ENCODE assay signal across 1 cellular context in the genomic region with DNA sequence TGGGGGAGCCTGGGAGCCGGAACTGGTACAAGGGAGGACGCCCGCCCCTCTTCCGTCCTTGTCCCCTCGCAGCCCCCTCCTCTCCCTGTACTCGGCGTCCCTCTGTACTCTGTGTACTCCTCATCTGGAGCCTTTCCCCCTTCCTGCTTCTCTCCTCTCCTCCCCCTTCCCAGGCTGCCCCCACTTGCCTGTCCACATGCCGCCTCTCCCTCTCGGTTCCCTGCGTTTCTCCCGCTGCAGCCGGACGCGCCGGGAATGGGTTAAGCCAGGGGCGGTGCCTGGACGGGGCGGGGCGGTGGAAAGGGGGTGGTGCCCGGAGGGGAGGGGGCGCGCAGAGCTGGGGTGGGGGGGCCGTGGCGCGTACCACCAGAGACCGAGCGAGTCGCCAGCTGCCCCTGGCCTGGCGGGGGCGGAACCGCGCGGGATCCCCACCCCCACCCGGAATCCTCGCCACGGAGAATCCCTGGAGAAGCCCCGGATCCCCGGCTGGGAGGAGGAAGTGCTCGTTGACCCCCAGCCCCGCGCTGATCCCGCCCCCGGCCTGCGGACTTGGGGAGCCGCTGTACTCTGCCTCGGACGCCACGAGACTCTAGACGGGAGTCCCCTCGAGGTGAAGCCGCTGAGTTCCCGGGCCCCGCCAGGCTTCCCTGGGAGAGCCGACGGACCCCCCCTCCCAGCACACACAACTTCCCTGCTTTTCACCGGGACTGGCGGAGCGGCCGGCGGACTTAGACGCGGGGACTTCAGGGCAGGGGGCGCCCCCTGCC.
TF ChIP-seq lines count a peak whose summit lies in the region.

No MANE protein-coding gene starts in this region.

TF ChIP-seq in HepG2, 621 proteins besides CTCF, POLR2A, EP300 and RAD21 (continued from another document and continues in another):
- TF ChIP-seq, protein P1, sequence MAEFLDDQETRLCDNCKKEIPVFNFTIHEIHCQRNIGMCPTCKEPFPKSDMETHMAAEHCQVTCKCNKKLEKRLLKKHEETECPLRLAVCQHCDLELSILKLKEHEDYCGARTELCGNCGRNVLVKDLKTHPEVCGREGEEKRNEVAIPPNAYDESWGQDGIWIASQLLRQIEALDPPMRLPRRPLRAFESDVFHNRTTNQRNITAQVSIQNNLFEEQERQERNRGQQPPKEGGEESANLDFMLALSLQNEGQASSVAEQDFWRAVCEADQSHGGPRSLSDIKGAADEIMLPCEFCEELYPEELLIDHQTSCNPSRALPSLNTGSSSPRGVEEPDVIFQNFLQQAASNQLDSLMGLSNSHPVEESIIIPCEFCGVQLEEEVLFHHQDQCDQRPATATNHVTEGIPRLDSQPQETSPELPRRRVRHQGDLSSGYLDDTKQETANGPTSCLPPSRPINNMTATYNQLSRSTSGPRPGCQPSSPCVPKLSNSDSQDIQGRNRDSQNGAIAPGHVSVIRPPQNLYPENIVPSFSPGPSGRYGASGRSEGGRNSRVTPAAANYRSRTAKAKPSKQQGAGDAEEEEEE (CRISPR knock-in tag; IDR thresholded peaks at IDR 0.05; ENCODE audit: borderline replicate concordance): 0 out of 2 replicates have a peak, but pooled peaks have one; percentile 62
- TF ChIP-seq ZNF83 (CRISPR knock-in tag; IDR thresholded peaks at IDR 0.05; ENCODE audit: borderline replicate concordance): no peak
- no peak for TF ChIP-seq SP140L (CRISPR knock-in tag; IDR thresholded peaks at IDR 0.05; ENCODE audit: borderline replicate concordance)
- TF ChIP-seq ZNF264 (CRISPR knock-in tag; IDR thresholded peaks at IDR 0.05): no peak
- TF ChIP-seq KLF13 (CRISPR knock-in tag; IDR thresholded peaks at IDR 0.05): no peak
- no peak for TF ChIP-seq ELF3 (CRISPR knock-in tag; IDR thresholded peaks at IDR 0.05)
- peak; percentile 41 for TF ChIP-seq HNRNPLL (IDR thresholded peaks at IDR 0.05; ENCODE audit: low read depth, low read length, poor library complexity, severe bottlenecking)
- TF ChIP-seq TBP (CRISPR knock-in tag; IDR thresholded peaks at IDR 0.05): no peak
- no peak for TF ChIP-seq ZNF260 (CRISPR knock-in tag; IDR thresholded peaks at IDR 0.05; ENCODE audit: borderline replicate concordance, low read depth)
- TF ChIP-seq SPEN (CRISPR knock-in tag; IDR thresholded peaks at IDR 0.05; ENCODE audit: low read depth): peak; percentile 63; the same call in 1 of the 2 replicates
- TF ChIP-seq HOXA9 (CRISPR knock-in tag; IDR thresholded peaks at IDR 0.05; ENCODE audit: borderline replicate concordance): 0 out of 2 replicates have a peak, but pooled peaks have one; percentile 12
- TF ChIP-seq ZNF709 (CRISPR knock-in tag; IDR thresholded peaks at IDR 0.05): 0 out of 2 replicates have a peak, but pooled peaks have one; percentile 11
- TF ChIP-seq, protein P2, sequence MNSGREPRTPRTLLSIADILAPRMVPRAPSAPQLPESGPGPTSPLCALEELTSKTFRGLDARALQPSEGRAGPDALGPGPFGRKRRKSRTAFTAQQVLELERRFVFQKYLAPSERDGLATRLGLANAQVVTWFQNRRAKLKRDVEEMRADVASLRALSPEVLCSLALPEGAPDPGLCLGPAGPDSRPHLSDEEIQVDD (CRISPR knock-in tag; IDR thresholded peaks at IDR 0.05; ENCODE audit: borderline replicate concordance): no peak
- no peak for TF ChIP-seq MTA3 (CRISPR knock-in tag; IDR thresholded peaks at IDR 0.05)
- TF ChIP-seq KAT2B (IDR thresholded peaks at IDR 0.05; ENCODE audit: borderline replicate concordance, low read depth, low read length): no peak
- TF ChIP-seq, protein P3, sequence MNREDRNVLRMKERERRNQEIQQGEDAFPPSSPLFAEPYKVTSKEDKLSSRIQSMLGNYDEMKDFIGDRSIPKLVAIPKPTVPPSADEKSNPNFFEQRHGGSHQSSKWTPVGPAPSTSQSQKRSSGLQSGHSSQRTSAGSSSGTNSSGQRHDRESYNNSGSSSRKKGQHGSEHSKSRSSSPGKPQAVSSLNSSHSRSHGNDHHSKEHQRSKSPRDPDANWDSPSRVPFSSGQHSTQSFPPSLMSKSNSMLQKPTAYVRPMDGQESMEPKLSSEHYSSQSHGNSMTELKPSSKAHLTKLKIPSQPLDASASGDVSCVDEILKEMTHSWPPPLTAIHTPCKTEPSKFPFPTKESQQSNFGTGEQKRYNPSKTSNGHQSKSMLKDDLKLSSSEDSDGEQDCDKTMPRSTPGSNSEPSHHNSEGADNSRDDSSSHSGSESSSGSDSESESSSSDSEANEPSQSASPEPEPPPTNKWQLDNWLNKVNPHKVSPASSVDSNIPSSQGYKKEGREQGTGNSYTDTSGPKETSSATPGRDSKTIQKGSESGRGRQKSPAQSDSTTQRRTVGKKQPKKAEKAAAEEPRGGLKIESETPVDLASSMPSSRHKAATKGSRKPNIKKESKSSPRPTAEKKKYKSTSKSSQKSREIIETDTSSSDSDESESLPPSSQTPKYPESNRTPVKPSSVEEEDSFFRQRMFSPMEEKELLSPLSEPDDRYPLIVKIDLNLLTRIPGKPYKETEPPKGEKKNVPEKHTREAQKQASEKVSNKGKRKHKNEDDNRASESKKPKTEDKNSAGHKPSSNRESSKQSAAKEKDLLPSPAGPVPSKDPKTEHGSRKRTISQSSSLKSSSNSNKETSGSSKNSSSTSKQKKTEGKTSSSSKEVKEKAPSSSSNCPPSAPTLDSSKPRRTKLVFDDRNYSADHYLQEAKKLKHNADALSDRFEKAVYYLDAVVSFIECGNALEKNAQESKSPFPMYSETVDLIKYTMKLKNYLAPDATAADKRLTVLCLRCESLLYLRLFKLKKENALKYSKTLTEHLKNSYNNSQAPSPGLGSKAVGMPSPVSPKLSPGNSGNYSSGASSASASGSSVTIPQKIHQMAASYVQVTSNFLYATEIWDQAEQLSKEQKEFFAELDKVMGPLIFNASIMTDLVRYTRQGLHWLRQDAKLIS (CRISPR knock-in tag; IDR thresholded peaks at IDR 0.05): no peak
- no peak for TF ChIP-seq ATM (IDR thresholded peaks at IDR 0.05; ENCODE audit: borderline replicate concordance)
- TF ChIP-seq PCBP1 (IDR thresholded peaks at IDR 0.05; ENCODE audit: borderline replicate concordance, low read depth, low read length): peak; percentile 82; the same call in 1 of the 2 replicates
- no peak for TF ChIP-seq THYN1 (CRISPR knock-in tag; IDR thresholded peaks at IDR 0.05; ENCODE audit: borderline replicate concordance, low read depth)
- TF ChIP-seq, protein P4, sequence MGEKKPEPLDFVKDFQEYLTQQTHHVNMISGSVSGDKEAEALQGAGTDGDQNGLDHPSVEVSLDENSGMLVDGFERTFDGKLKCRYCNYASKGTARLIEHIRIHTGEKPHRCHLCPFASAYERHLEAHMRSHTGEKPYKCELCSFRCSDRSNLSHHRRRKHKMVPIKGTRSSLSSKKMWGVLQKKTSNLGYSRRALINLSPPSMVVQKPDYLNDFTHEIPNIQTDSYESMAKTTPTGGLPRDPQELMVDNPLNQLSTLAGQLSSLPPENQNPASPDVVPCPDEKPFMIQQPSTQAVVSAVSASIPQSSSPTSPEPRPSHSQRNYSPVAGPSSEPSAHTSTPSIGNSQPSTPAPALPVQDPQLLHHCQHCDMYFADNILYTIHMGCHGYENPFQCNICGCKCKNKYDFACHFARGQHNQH (CRISPR knock-in tag; IDR thresholded peaks at IDR 0.05): no peak; the same call in 1 of the 2 replicates
- peak; percentile 14; the same call in 1 of the 2 replicates for TF ChIP-seq ZSCAN25 (CRISPR knock-in tag; IDR thresholded peaks at IDR 0.05)
- no peak for TF ChIP-seq SRSF9 (IDR thresholded peaks at IDR 0.05; ENCODE audit: borderline replicate concordance, insufficient read depth, low read depth, low read length, poor library complexity, severe bottlenecking)
- TF ChIP-seq, protein P5, sequence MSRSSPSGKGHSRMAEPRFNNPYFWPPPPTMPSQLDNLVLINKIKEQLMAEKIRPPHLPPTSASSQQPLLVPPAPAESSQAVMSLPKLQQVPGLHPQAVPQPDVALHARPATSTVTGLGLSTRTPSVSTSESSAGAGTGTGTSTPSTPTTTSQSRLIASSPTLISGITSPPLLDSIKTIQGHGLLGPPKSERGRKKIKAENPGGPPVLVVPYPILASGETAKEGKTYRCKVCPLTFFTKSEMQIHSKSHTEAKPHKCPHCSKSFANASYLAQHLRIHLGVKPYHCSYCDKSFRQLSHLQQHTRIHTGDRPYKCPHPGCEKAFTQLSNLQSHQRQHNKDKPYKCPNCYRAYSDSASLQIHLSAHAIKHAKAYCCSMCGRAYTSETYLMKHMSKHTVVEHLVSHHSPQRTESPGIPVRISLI (CRISPR knock-in tag; IDR thresholded peaks at IDR 0.05; ENCODE audit: borderline replicate concordance): 0 out of 2 replicates have a peak, but pooled peaks have one; percentile 4
- 0 out of 2 replicates have a peak, but pooled peaks have one; percentile 5 for TF ChIP-seq MTA1 (CRISPR knock-in tag; IDR thresholded peaks at IDR 0.05; ENCODE audit: borderline replicate concordance)
- TF ChIP-seq, protein P6, sequence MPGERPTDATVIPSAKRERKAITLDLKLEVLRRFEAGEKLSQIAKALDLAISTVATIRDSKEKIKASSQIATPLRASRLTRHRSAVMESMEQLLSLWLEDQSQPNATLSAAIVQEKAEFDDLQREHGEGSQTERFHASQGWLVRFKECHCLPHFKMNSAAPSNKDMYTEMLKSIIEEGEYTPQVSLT (CRISPR knock-in tag; IDR thresholded peaks at IDR 0.05; ENCODE audit: borderline replicate concordance, low read depth): no peak
- no peak for TF ChIP-seq ZKSCAN1 (IDR thresholded peaks at IDR 0.05; ENCODE audit: low read length)
- TF ChIP-seq SRY (CRISPR knock-in tag; IDR thresholded peaks at IDR 0.05): no peak
- TF ChIP-seq FOXJ3 (CRISPR knock-in tag; IDR thresholded peaks at IDR 0.05; ENCODE audit: borderline replicate concordance): no peak
- TF ChIP-seq, protein P7, sequence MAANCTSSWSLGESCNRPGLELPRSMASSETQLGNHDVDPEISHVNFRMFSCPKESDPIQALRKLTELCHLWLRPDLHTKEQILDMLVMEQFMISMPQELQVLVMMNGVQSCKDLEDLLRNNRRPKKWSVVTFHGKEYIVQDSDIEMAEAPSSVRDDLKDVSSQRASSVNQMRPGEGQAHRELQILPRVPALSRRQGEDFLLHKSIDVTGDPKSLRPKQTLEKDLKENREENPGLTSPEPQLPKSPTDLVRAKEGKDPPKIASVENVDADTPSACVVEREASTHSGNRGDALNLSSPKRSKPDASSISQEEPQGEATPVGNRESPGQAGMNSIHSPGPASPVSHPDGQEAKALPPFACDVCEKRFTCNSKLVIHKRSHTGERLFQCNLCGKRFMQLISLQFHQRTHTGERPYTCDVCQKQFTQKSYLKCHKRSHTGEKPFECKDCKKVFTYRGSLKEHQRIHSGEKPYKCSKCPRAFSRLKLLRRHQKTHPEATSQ (CRISPR knock-in tag; IDR thresholded peaks at IDR 0.05; ENCODE audit: borderline replicate concordance): no peak
- TF ChIP-seq, protein P8, sequence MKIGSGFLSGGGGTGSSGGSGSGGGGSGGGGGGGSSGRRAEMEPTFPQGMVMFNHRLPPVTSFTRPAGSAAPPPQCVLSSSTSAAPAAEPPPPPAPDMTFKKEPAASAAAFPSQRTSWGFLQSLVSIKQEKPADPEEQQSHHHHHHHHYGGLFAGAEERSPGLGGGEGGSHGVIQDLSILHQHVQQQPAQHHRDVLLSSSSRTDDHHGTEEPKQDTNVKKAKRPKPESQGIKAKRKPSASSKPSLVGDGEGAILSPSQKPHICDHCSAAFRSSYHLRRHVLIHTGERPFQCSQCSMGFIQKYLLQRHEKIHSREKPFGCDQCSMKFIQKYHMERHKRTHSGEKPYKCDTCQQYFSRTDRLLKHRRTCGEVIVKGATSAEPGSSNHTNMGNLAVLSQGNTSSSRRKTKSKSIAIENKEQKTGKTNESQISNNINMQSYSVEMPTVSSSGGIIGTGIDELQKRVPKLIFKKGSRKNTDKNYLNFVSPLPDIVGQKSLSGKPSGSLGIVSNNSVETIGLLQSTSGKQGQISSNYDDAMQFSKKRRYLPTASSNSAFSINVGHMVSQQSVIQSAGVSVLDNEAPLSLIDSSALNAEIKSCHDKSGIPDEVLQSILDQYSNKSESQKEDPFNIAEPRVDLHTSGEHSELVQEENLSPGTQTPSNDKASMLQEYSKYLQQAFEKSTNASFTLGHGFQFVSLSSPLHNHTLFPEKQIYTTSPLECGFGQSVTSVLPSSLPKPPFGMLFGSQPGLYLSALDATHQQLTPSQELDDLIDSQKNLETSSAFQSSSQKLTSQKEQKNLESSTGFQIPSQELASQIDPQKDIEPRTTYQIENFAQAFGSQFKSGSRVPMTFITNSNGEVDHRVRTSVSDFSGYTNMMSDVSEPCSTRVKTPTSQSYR (CRISPR knock-in tag; IDR thresholded peaks at IDR 0.05; ENCODE audit: borderline replicate concordance): peak; percentile 57; the same call in 1 of the 2 replicates
- no peak for TF ChIP-seq ZBTB42 (CRISPR knock-in tag; IDR thresholded peaks at IDR 0.05)
- TF ChIP-seq ZNF44 (CRISPR knock-in tag; IDR thresholded peaks at IDR 0.05): no peak
- no peak for TF ChIP-seq ZNF766 (CRISPR knock-in tag; IDR thresholded peaks at IDR 0.05; ENCODE audit: borderline replicate concordance)
- 0 out of 2 replicates have a peak, but pooled peaks have one; percentile 1 for TF ChIP-seq ZNF225 (CRISPR knock-in tag; IDR thresholded peaks at IDR 0.05)
- no peak for TF ChIP-seq ZNF317 (CRISPR knock-in tag; IDR thresholded peaks at IDR 0.05)
- no peak for TF ChIP-seq RNF2 (conservative IDR thresholded peaks at IDR 0.05; ENCODE audit: low read depth)
- TF ChIP-seq, protein P9, sequence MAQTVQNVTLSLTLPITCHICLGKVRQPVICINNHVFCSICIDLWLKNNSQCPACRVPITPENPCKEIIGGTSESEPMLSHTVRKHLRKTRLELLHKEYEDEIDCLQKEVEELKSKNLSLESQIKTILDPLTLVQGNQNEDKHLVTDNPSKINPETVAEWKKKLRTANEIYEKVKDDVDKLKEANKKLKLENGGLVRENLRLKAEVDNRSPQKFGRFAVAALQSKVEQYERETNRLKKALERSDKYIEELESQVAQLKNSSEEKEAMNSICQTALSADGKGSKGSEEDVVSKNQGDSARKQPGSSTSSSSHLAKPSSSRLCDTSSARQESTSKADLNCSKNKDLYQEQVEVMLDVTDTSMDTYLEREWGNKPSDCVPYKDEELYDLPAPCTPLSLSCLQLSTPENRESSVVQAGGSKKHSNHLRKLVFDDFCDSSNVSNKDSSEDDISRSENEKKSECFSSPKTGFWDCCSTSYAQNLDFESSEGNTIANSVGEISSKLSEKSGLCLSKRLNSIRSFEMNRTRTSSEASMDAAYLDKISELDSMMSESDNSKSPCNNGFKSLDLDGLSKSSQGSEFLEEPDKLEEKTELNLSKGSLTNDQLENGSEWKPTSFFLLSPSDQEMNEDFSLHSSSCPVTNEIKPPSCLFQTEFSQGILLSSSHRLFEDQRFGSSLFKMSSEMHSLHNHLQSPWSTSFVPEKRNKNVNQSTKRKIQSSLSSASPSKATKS (CRISPR knock-in tag; IDR thresholded peaks at IDR 0.05): no peak
- no peak for TF ChIP-seq ZFP36L2 (CRISPR knock-in tag; IDR thresholded peaks at IDR 0.05)
- no peak for TF ChIP-seq ZNF614 (CRISPR knock-in tag; IDR thresholded peaks at IDR 0.05; ENCODE audit: borderline replicate concordance)
